In genomic region chr11:121670792-121671275, GRCh38 we compare ENCODE assay signal across 14 cellular contexts.
DNase-seq lines count a peak whose midpoint lies in the region; ATAC-seq and TF ChIP-seq lines count a peak whose summit lies in the region.
"Had no signal": no experiment of that assay in that cellular context is flagged by ENCODE, and none has a peak within 500 bp of the region (broad histone marks: within the 10 kb centered on the region; RNA-seq: fewer than 3 reads in every experiment).

No MANE protein-coding gene starts in this region.

- H3K9me2 ChIP-seq in neural cell (ENCODE audit: insufficient read depth, low read length), result no peaks in the 10 kb centered on the region

- H3K36me3 ChIP-seq in cardiac muscle cell (no peaks in the 10 kb centered on the region), mammary epithelial cell (ENCODE audit: insufficient read depth, low read length) (no peaks in the 10 kb centered on the region), neural cell (ENCODE audit: insufficient read depth, low read length) (no peaks in the 10 kb centered on the region), transverse colon (no peaks in the 10 kb centered on the region)
- H3K36me3 ChIP-seq: right lobe of liver had no signal

- TF ChIP-seq POLR2A in transverse colon (IDR thresholded peaks at IDR 0.05), result no peak

- H3K27me3 ChIP-seq in cardiac muscle cell (no peaks in the 10 kb centered on the region), mammary epithelial cell (ENCODE audit: insufficient read depth, low read length) (no peaks in the 10 kb centered on the region), neural cell (ENCODE audit: insufficient read depth, low read depth, low read length) (no peaks in the 10 kb centered on the region), transverse colon (no peaks in the 10 kb centered on the region)
- H3K27me3 ChIP-seq: right lobe of liver had no signal

- H3K4me1 ChIP-seq in cardiac muscle cell (ENCODE audit: low read depth) (peaks cover 27% of the 10 kb centered on the region), mammary epithelial cell (ENCODE audit: insufficient read depth, low read length) (no peaks in the 10 kb centered on the region), transverse colon (peaks cover 8 to 22% (median 14%) of the 10 kb centered on the region in 4 donors)
- H3K4me1 ChIP-seq: right lobe of liver had no signal

- intact Hi-C loops in left ventricle myocardium superior (cut with micrococcal nuclease) (no loop called here), mammary epithelial cell (cut with micrococcal nuclease) (no loop called here), transverse colon (cut with DNase I; ENCODE audit: low total_unique reads) (no loop called here)

- TF ChIP-seq RAD21 in neural cell (conservative IDR thresholded peaks at IDR 0.05), result no peak

- no peak overlapping the region for H3K9ac ChIP-seq in mammary epithelial cell (ENCODE audit: insufficient read depth, low read length)
- H3K9ac ChIP-seq in neural cell (ENCODE audit: low read length), result no peak overlapping the region

- H2AFZ ChIP-seq in mammary epithelial cell (ENCODE audit: low read depth, low read length) (peak overlapping the region; percentile 40), neural cell (ENCODE audit: low read depth, low read length) (no peak overlapping the region)

- H3K27ac ChIP-seq in cardiac muscle cell (peak overlapping the region; percentile 1), mammary epithelial cell (ENCODE audit: insufficient read depth, low read depth, low read length) (no peak overlapping the region), neural cell (ENCODE audit: low read length) (peak overlapping the region; percentile 61), transverse colon (peak overlapping the region; percentile 60 to 81 (median 71))
- H3K27ac ChIP-seq: right lobe of liver had no signal

- peak in 1 of 2 donors; percentile 40 for DNase-seq in cardiac muscle cell (ENCODE audit: low read depth in 1 of 2, low spot score in 1 of 2)
- DNase-seq in left ventricle myocardium superior, result no peak
- no peak for DNase-seq in mammary epithelial cell
- DNase-seq in transverse colon, result no peak
- no peak for DNase-seq in UCSD-AML1 (lab: John Stamatoyannopoulos, UW; ENCODE audit: unreplicated experiment)
- DNase-seq: activated CD8-positive, alpha-beta memory T cell treated with anti-CD3 and anti-CD28 coated beads, Interleukin-2, amount 10 ng/mL, durations not matched to agents 7 days and 5 days; H7; NCI-H1048; right lobe of liver; SHP77 treated with DMSO at 0.1 percent for 48 hours had no signal

- CTCF ChIA-PET in mammary epithelial cell (lab: Charles Lee; ENCODE audit: low non-redundant PET), result no interaction called here

- no peak for TF ChIP-seq EP300 in neural cell (conservative IDR thresholded peaks at IDR 0.05; ENCODE audit: poor library complexity, severe bottlenecking)
- TF ChIP-seq EP300 in transverse colon (IDR thresholded peaks at IDR 0.05; ENCODE audit: low read depth), result no peak

- ATAC-seq in left ventricle myocardium superior (no peak), HG03045 (IDR thresholded peaks at IDR 0.05; ENCODE audit: unreplicated experiment) (no peak), GM21390 (IDR thresholded peaks at IDR 0.05; ENCODE audit: unreplicated experiment) (no peak)
- ATAC-seq: activated CD8-positive, alpha-beta memory T cell treated with anti-CD3 and anti-CD28 coated beads, Interleukin-2, amount 10 ng/mL, durations not matched to agents 7 days and 5 days; activated naive CD4-positive, alpha-beta T cell treated with anti-CD3 and anti-CD28 coated beads, Interleukin-2, amount 50 U/mL, for 72 hours; right lobe of liver had no signal

- dilution Hi-C loops in mammary epithelial cell (cut with HindIII; ENCODE audit: low sequenced_read_pairs), result no loop called here

- TF ChIP-seq CTCF in cardiac muscle cell (IDR thresholded peaks at IDR 0.05; ENCODE audit: low read depth, low read length), result no peak
- no peak for TF ChIP-seq CTCF in mammary epithelial cell (conservative IDR thresholded peaks at IDR 0.05 in 1 of 2, IDR thresholded peaks at IDR 0.05 in 1 of 2; ENCODE audit: extremely low read depth in 1 of 2, insufficient read depth in 1 of 2, low read depth in 1 of 2, low read length in 2 of 2)
- no peak for TF ChIP-seq CTCF in neural cell (IDR thresholded peaks at IDR 0.05; ENCODE audit: poor library complexity, severe bottlenecking)
- TF ChIP-seq CTCF in transverse colon (IDR thresholded peaks at IDR 0.05), result no peak

- H4K20me1 ChIP-seq in mammary epithelial cell (ENCODE audit: insufficient read depth, low read length) (no peaks in the 10 kb centered on the region), neural cell (ENCODE audit: insufficient read depth) (no peaks in the 10 kb centered on the region)

- H3F3A ChIP-seq in neural cell (ENCODE audit: insufficient read depth, low read length, poor library complexity, severe bottlenecking), result no peaks in the 10 kb centered on the region

- H3K79me2 ChIP-seq in mammary epithelial cell (ENCODE audit: insufficient read depth, low read length) (no peaks in the 10 kb centered on the region), neural cell (replicated peaks; ENCODE audit: insufficient read depth, low read length) (no peaks in the 10 kb centered on the region)

- BruUV-seq in mammary epithelial cell (replicated peaks; lab: Mats Ljungman, UMichigan), result no TSS peak

- no peak overlapping the region for H3K4me3 ChIP-seq in cardiac muscle cell
- H3K4me3 ChIP-seq in mammary epithelial cell (replicated peaks in 1 of 3; ENCODE audit: insufficient read depth in 1 of 3, low read depth in 2 of 3, low read length in 3 of 3), result no peak overlapping the region
- H3K4me3 ChIP-seq in neural cell (ENCODE audit: low read length), result no peak overlapping the region
- H3K4me3 ChIP-seq in transverse colon, result no peak overlapping the region
- H3K4me3 ChIP-seq: right lobe of liver had no signal

- WGBS in mammary epithelial cell (ENCODE audit: low coverage, missing lambda C conversion rate), result 19% methylated on average over 5 of the region's 5 CpGs
- WGBS in transverse colon (ENCODE audit: low coverage in 1 of 2), 2 donors, result 60 to 86% methylated on average over 2 to 5 of the region's 5 CpGs

- H3K4me2 ChIP-seq in mammary epithelial cell (ENCODE audit: insufficient read depth, low read depth, low read length), result no peak overlapping the region
- H3K4me2 ChIP-seq in neural cell (ENCODE audit: low read length), result no peak overlapping the region

- H3K9me3 ChIP-seq in cardiac muscle cell (ENCODE audit: low read depth), result no peaks in the 10 kb centered on the region
- no peaks in the 10 kb centered on the region for H3K9me3 ChIP-seq in mammary epithelial cell (replicated peaks; ENCODE audit: insufficient read depth, low read length)
- H3K9me3 ChIP-seq in neural cell (ENCODE audit: low read length), result no peaks in the 10 kb centered on the region
- no peaks in the 10 kb centered on the region for H3K9me3 ChIP-seq in transverse colon
- H3K9me3 ChIP-seq: right lobe of liver had no signal

- in situ Hi-C loops in mammary epithelial cell (cut with MboI; ENCODE audit: low sequenced_read_pairs in 2 of 2), result no loop called here
- in situ Hi-C loops in transverse colon (cut with MboI; ENCODE audit: low pct_ligation_motif_present in 1 of 4, low pct_unique_long_range_greater_than_20kb in 1 of 4, low sequenced_read_pairs in 3 of 4), result loop anchor here in 2 of 4 donors (25.0 kb wide), 2 partner anchors 541 to 841 kb away; no protein-coding TSS in a partner anchor

TF ChIP-seq in neural cell, 6 proteins besides CTCF, POLR2A, EP300 and RAD21:
- no peak for TF ChIP-seq REST (IDR thresholded peaks at IDR 0.05; ENCODE audit: borderline replicate concordance)
- TF ChIP-seq POLR2AphosphoS5 (IDR thresholded peaks at IDR 0.05), result no peak
- no peak for TF ChIP-seq SMC3 (conservative IDR thresholded peaks at IDR 0.05; ENCODE audit: poor library complexity)
- no peak for TF ChIP-seq EZH2 (IDR thresholded peaks at IDR 0.05; ENCODE audit: borderline replicate concordance, insufficient read depth, low read length, poor library complexity, severe bottlenecking)
- no peak for TF ChIP-seq TAF1 (IDR thresholded peaks at IDR 0.05; ENCODE audit: low read depth)
- no peak for TF ChIP-seq MXI1 (conservative IDR thresholded peaks at IDR 0.05; ENCODE audit: poor library complexity, severe bottlenecking)
